10 cellular contexts compared by ENCODE assay signal in the genomic region with DNA sequence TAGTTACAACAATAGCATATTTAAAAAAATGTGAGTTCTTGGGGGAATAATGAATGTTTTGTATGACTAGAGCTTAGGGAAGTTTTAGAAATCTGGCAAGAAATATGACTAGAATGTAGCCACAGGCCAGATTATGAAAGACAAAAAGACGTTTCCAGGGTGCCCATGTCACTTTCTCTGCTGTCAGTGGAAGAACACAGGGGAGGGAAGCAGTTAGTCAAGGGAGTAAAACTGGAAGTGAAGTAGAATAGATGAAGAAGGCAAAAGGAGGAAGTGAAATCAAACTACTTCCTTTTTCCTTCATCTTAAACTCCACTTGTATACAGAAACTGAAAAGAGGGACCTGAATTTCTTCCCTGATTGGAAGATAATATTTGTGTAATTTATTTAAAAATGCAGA.
A peak's percentile ranks its signal among the peaks of the same experiment; 100 is the strongest.
DNase-seq lines count a peak whose midpoint lies in the region; ATAC-seq and TF ChIP-seq lines count a peak whose summit lies in the region.
"Had no signal": no experiment of that assay in that cellular context is flagged by ENCODE, and none has a peak within 500 bp of the region (broad histone marks: within the 10 kb centered on the region; RNA-seq: fewer than 3 reads in every experiment).

No MANE protein-coding gene starts in this region.

- ATAC-seq in GM18861 (IDR thresholded peaks at IDR 0.05; ENCODE audit: unreplicated experiment) (peak; percentile 91), HG02852 (IDR thresholded peaks at IDR 0.05; ENCODE audit: unreplicated experiment) (peak; percentile 75)

- H3K9me3 ChIP-seq in neutrophil = no peaks in the 10 kb centered on the region

- H3K4me1 ChIP-seq in neutrophil (ENCODE audit: control insufficient read depth in 1 of 2, insufficient read depth in 1 of 2, low read depth in 1 of 2, low read length in 1 of 2) = peaks cover 19% of the 10 kb centered on the region in 2 experiments
- H3K4me1 ChIP-seq: vagina had no signal

- no peaks in the 10 kb centered on the region for H3K27me3 ChIP-seq in neutrophil
- H3K27me3 ChIP-seq: SJCRH30, vagina had no signal

- DNase-seq in OCI-M1 (lab: John Stamatoyannopoulos, UW) (peak; percentile 82), GM19238 (ENCODE audit: insufficient read length, low spot score) (no peak), GM13977 (ENCODE audit: low spot score) (no peak), NCI-H774 (lab: John Stamatoyannopoulos, UW) (no peak), NCI-H524 treated with DMSO at 0.1 percent for 48 hours (lab: John Stamatoyannopoulos, UW) (no peak)
- DNase-seq: SJCRH30 had no signal

- H3K36me3 ChIP-seq in neutrophil = no peaks in the 10 kb centered on the region
- H3K36me3 ChIP-seq: SJCRH30, vagina had no signal

- H3K27ac ChIP-seq in neutrophil = peak overlapping the region; percentile 84
- H3K27ac ChIP-seq: SJCRH30, vagina had no signal

- in situ Hi-C loops in GM13977 (cut with MboI; ENCODE audit: low pct_unique_long_range_greater_than_20kb, low sequenced_read_pairs, unreplicated experiment) = no loop called here

- no peak overlapping the region for H3K4me3 ChIP-seq in neutrophil (ENCODE audit: low read depth in 1 of 2, low read length in 1 of 2)
- H3K4me3 ChIP-seq: SJCRH30, vagina had no signal

- TF ChIP-seq CTCF in neutrophil (IDR thresholded peaks at IDR 0.05) = no peak
- TF ChIP-seq CTCF in GM13977 (IDR thresholded peaks at IDR 0.05; ENCODE audit: extremely low read depth, insufficient read depth, missing control alignments) = no peak
